20 cellular contexts compared by ENCODE assay signal in genomic region chr16:88491560-88492310, GRCh38.
"Had no signal": no experiment of that assay in that cellular context is flagged by ENCODE, and none has a peak within 500 bp of the region (broad histone marks: within the 10 kb centered on the region; RNA-seq: fewer than 3 reads in every experiment).

No MANE protein-coding gene starts in this region.

- H3K4me3 Mint-ChIP-seq: activated B cell treated with CpG ODN at 0.5 μM for 24 hours; activated CD4-positive, alpha-beta T cell treated with anti-CD3 and anti-CD28 coated beads, Interleukin-2, amount 10 ng/mL, durations not matched to agents 7 days and 5 days; activated naive CD8-positive, alpha-beta T cell; brain; central memory CD8-positive, alpha-beta T cell had no signal

- H3K9me3 ChIP-seq: heart right ventricle, left ventricle myocardium inferior, psoas muscle, sigmoid colon, upper lobe of left lung had no signal

- H3K4me1 ChIP-seq: heart right ventricle, left ventricle myocardium inferior, psoas muscle, sigmoid colon, upper lobe of left lung had no signal

- ATAC-seq: heart right ventricle, psoas muscle had no signal

- H3K27me3 ChIP-seq: heart right ventricle, sigmoid colon, upper lobe of left lung had no signal

- H3K27ac Mint-ChIP-seq: activated B cell treated with CpG ODN at 0.5 μM for 24 hours; activated CD4-positive, alpha-beta T cell treated with anti-CD3 and anti-CD28 coated beads, Interleukin-2, amount 10 ng/mL, durations not matched to agents 7 days and 5 days; activated naive CD8-positive, alpha-beta T cell had no signal

- DNase-seq: activated B cell treated with CpG ODN at 0.5 μM for 24 hours; activated CD4-positive, alpha-beta T cell treated with anti-CD3 and anti-CD28 coated beads, Interleukin-2, amount 10 ng/mL, durations not matched to agents 7 days and 5 days; activated effector memory CD4-positive, alpha-beta T cell treated with Interleukin-2 at 50 U/mL for 16 hours; amygdala; cortex of kidney; effector CD8-positive, alpha-beta T cell; heart right ventricle; islet precursor cell; left ventricle myocardium inferior; mesenchymal stem cell; psoas muscle; sigmoid colon; stimulated activated CD4-positive, alpha-beta T cell treated with anti-CD3 and anti-CD28 coated beads, Interleukin-2, amount 100 ng/mL, for 24 hours; stimulated activated naive CD4-positive, alpha-beta T cell; substantia nigra; T-helper 9 cell; upper lobe of left lung had no signal

- H3K36me3 ChIP-seq: sigmoid colon had no signal

- H3K9me3 Mint-ChIP-seq: activated B cell treated with CpG ODN at 0.5 μM for 24 hours; activated CD4-positive, alpha-beta T cell treated with anti-CD3 and anti-CD28 coated beads, Interleukin-2, amount 10 ng/mL, durations not matched to agents 7 days and 5 days; brain; central memory CD8-positive, alpha-beta T cell had no signal

- H3K4me3 ChIP-seq: heart right ventricle, left ventricle myocardium inferior, psoas muscle, sigmoid colon, upper lobe of left lung had no signal

- H3K27me3 Mint-ChIP-seq: activated B cell treated with CpG ODN at 0.5 μM for 24 hours; activated CD4-positive, alpha-beta T cell treated with anti-CD3 and anti-CD28 coated beads, Interleukin-2, amount 10 ng/mL, durations not matched to agents 7 days and 5 days; activated naive CD8-positive, alpha-beta T cell; brain; central memory CD8-positive, alpha-beta T cell had no signal

- H3K36me3 Mint-ChIP-seq: activated naive CD8-positive, alpha-beta T cell; brain had no signal

- H3K4me1 Mint-ChIP-seq: activated B cell treated with CpG ODN at 0.5 μM for 24 hours; activated CD4-positive, alpha-beta T cell treated with anti-CD3 and anti-CD28 coated beads, Interleukin-2, amount 10 ng/mL, durations not matched to agents 7 days and 5 days had no signal
